8 cellular contexts compared by ENCODE assay signal in genomic region chr11:73944901-73945300, GRCh38.
"Had no signal": no experiment of that assay in that cellular context is flagged by ENCODE, and none has a peak within 500 bp of the region (broad histone marks: within the 10 kb centered on the region; RNA-seq: fewer than 3 reads in every experiment).

No MANE protein-coding gene starts in this region.

- H3K27ac ChIP-seq: GM23248 had no signal

- H3K4me1 ChIP-seq: HAP-1 had no signal

- H3K4me2 ChIP-seq: GM23338 had no signal

- DNase-seq: GM23248, GOT3, H7, H9, HCEC 1CT, HFFc6 had no signal

- H3K9me3 ChIP-seq: HAP-1 had no signal

- H3K36me3 ChIP-seq: HAP-1 had no signal

- H3K9ac ChIP-seq: GM23248 had no signal

- H3K4me3 ChIP-seq: GM23248, GM23338, HAP-1 had no signal
